11 cellular contexts compared by ENCODE assay signal in the genomic region with DNA sequence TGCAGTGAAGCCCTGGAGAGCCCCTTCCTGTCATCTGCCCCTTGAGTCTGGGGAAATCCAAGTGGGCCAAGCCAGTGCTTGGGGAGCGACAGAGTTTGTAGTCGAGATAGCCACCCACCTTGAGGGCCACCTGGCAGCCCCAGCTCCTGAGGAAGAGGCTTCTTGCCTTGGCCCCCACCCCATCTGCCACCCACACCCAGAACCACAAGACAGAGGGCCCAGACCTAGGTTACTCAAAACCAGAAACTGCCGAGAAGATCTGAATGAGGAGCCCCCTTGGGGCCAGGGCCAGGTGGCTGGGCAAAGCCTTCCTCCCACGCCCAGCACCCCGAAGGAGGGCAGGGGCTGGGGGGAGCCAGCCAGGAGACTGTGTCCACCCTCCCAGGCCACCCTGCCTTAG.
DNase-seq lines count a peak whose midpoint lies in the region; ATAC-seq and TF ChIP-seq lines count a peak whose summit lies in the region.
"Had no signal": no experiment of that assay in that cellular context is flagged by ENCODE, and none has a peak within 500 bp of the region (broad histone marks: within the 10 kb centered on the region; RNA-seq: fewer than 3 reads in every experiment).

No MANE protein-coding gene starts in this region.

- no peaks in the 10 kb centered on the region for H3K9me3 ChIP-seq in KOPT-K1 (ENCODE audit: insufficient read depth, low read length, poor library complexity, severe bottlenecking)
- H3K9me3 ChIP-seq: colonic mucosa had no signal

- peaks cover 56 to 61% of the 10 kb centered on the region in 2 donors for H3K4me1 Mint-ChIP-seq in effector memory CD8-positive, alpha-beta T cell (ENCODE audit: low read depth in 2 of 2)

- H3K27ac ChIP-seq in KOPT-K1 (ENCODE audit: low read depth, low read length, poor library complexity, severe bottlenecking) (peak overlapping the region; percentile 68), brain microvascular endothelial cell (no peak overlapping the region)
- H3K27ac ChIP-seq: colonic mucosa had no signal

- CTCF ChIA-PET in GM10248 (lab: Yijun Ruan, JAX) = interaction anchor here (1.2 to 6.5 kb wide), 6 partner anchors 14 to 800 kb away, joined by 3 to 39 read pairs (median 4); no protein-coding TSS in a partner anchor

- TF ChIP-seq CTCF in GM10248 (IDR thresholded peaks at IDR 0.05; ENCODE audit: control extremely low read depth, extremely low read depth, low read depth, missing control alignments) (no peak), brain microvascular endothelial cell (IDR thresholded peaks at IDR 0.05; ENCODE audit: low read depth, low read length, missing control alignments) (no peak), foreskin fibroblast (IDR thresholded peaks at IDR 0.05; ENCODE audit: low read depth, low read length) (no peak)

- in situ Hi-C loops in brain microvascular endothelial cell (cut with HindIII; ENCODE audit: low pct_ligation_motif_present, low sequenced_read_pairs) = no loop called here

- H3K36me3 ChIP-seq in KOPT-K1 (ENCODE audit: insufficient read depth, low read length) (no peaks in the 10 kb centered on the region), brain microvascular endothelial cell (replicated peaks) (no peaks in the 10 kb centered on the region)
- H3K36me3 ChIP-seq: colonic mucosa had no signal

- peak overlapping the region; percentile 63 for H3K4me3 Mint-ChIP-seq in effector memory CD8-positive, alpha-beta T cell

- no peaks in the 10 kb centered on the region for H3K9me3 Mint-ChIP-seq in effector memory CD8-positive, alpha-beta T cell

- peaks cover 42% of the 10 kb centered on the region for H3K36me3 Mint-ChIP-seq in effector memory CD8-positive, alpha-beta T cell (ENCODE audit: insufficient read depth)

- H3K27me3 Mint-ChIP-seq in effector memory CD8-positive, alpha-beta T cell = no peaks in the 10 kb centered on the region

- H3K4me3 ChIP-seq in brain microvascular endothelial cell (ENCODE audit: low read depth, low read length) (no peak overlapping the region), foreskin fibroblast (ENCODE audit: low read depth in 1 of 2, low read length in 2 of 2) (no peak overlapping the region)
- H3K4me3 ChIP-seq: colonic mucosa had no signal

- H3K27me3 ChIP-seq in brain microvascular endothelial cell (replicated peaks) = no peaks in the 10 kb centered on the region
- H3K27me3 ChIP-seq: colonic mucosa had no signal

- peak overlapping the region in 1 of 2 donors; percentile 93 for H3K27ac Mint-ChIP-seq in effector memory CD8-positive, alpha-beta T cell

- POLR2A ChIA-PET in GM10248 (lab: Yijun Ruan, JAX) = no interaction called here

- DNase-seq in GM10248 (ENCODE audit: extremely low spot score) (peak; percentile 75), DMS 273 (lab: John Stamatoyannopoulos, UW; ENCODE audit: unreplicated experiment) (no peak), brain microvascular endothelial cell (no peak), foreskin fibroblast (no peak)
- no peak for DNase-seq in effector memory CD8-positive, alpha-beta T cell
- DNase-seq: colonic mucosa; GDM1; stimulated activated CD4-positive, alpha-beta T cell treated with anti-CD3 and anti-CD28 coated beads, Interleukin-4, amount 100 ng/mL, for 4 hours had no signal

- peak; percentile 50 for ATAC-seq in GM18517 (IDR thresholded peaks at IDR 0.05; ENCODE audit: unreplicated experiment)
- ATAC-seq in effector memory CD8-positive, alpha-beta T cell (replicated peaks) = no peak
- ATAC-seq: esophagus mucosa had no signal
